Comparison of ENCODE assay signal across 8 cellular contexts in genomic region chr2:168890006-168890782, GRCh38. TPM values are rescaled to one million over a fixed set of nuclear protein-coding genes. Genes with fewer than 3 reads are reported as not detected.
DNase-seq lines count a peak whose midpoint lies in the region; ATAC-seq and FAIRE-seq lines count a peak whose summit lies in the region.

Gene SPC25 (minus strand): TSS chr2:168890430. CDS start chr2:168889519, 911 bp downstream.

- H3K9me3 ChIP-seq in NT2/D1 (ENCODE audit: insufficient read depth, low read length): no peaks in the 10 kb centered on the region
- no peaks in the 10 kb centered on the region for H3K9me3 ChIP-seq in mesodermal cell (ENCODE audit: control insufficient read depth, low read length)

- H3K9ac ChIP-seq in NT2/D1 (ENCODE audit: insufficient read length, low read depth): peak within 1 kb of the TSS; percentile 72

- peaks cover 7% of the 10 kb centered on the region for H3K27me3 ChIP-seq in NT2/D1 (ENCODE audit: insufficient read depth, insufficient read length)

- peak; percentile 74 for FAIRE-seq in HTR-8/SVneo (lab: Jason Lieb, UNC)
- peak; percentile 93 for FAIRE-seq in endometrium (lab: Jason Lieb, UNC)

- no peak within 1 kb of the TSS for H3K27ac ChIP-seq in mesodermal cell (ENCODE audit: low read depth, low read length, severe bottlenecking)

- ATAC-seq in GM21381 (IDR thresholded peaks at IDR 0.05; ENCODE audit: unreplicated experiment): peak; percentile 99

- 0% methylated on average over 20 to 25 of the region's 38 CpGs for WGBS in mesodermal cell (ENCODE audit: insufficient coverage in 2 of 2), 2 experiments

- H3K4me3 ChIP-seq in NT2/D1 (ENCODE audit: insufficient read length, low read depth) (peak within 1 kb of the TSS; percentile 55), mesodermal cell (ENCODE audit: extremely low read depth, insufficient read depth, low read length, poor library complexity, severe bottlenecking) (peak within 1 kb of the TSS; percentile 65)

- H3K36me3 ChIP-seq in NT2/D1 (ENCODE audit: insufficient read depth, insufficient read length, low read length) (peaks cover 29% of the 10 kb centered on the region), mesodermal cell (ENCODE audit: control insufficient read depth, insufficient read depth, low read length) (peaks cover 30% of the 10 kb centered on the region)

- no peaks in the 10 kb centered on the region for H3K4me1 ChIP-seq in NT2/D1 (ENCODE audit: insufficient read depth, insufficient read length)
- no peaks in the 10 kb centered on the region for H3K4me1 ChIP-seq in mesodermal cell (ENCODE audit: control insufficient read depth, insufficient read depth, low read length, poor library complexity, severe bottlenecking)

- in situ Hi-C loops in Caki2 (cut with HindIII; ENCODE audit: low pct_unique_long_range_greater_than_20kb, low sequenced_read_pairs): no loop called here

- DNase-seq in Caki2 (ENCODE audit: low read depth): peak; percentile 85
- DNase-seq in HTR-8/SVneo (ENCODE audit: insufficient read length, low spot score): peak; percentile 94
- DNase-seq in NT2/D1 (ENCODE audit: low read depth, low spot score): peak; percentile 92
- peak; percentile 60 to 76 (median 65) for DNase-seq in activated CD8-positive, alpha-beta memory T cell treated with anti-CD3 and anti-CD28 coated beads for 48 hours (ENCODE audit: low read depth in 2 of 3, low spot score in 2 of 3)
- DNase-seq in stimulated activated CD8-positive, alpha-beta memory T cell treated with anti-CD3 and anti-CD28 coated beads, Interleukin-15, amount 100 ng/mL, for 24 hours (ENCODE audit: low read depth): peak; percentile 59

RNA-seq across cellular contexts. Expression of gene SPC25, which starts in this region (rescaled TPM):
- 32.0 and 52.0 TPM in 2 replicates for total RNA-seq in Caki2 (2014; rRNA removed; shearing (Covaris generic); ENCODE audit: low replicate concordance)
- polyA plus RNA-seq in mesodermal cell (2013, experiment 1 of 2): 24.4 TPM
- polyA plus RNA-seq in mesodermal cell (2013, experiment 2 of 2): 33.2 TPM
